1 cellular context compared by ENCODE assay signal in genomic region chr1:88763649-88764406, GRCh38.
TF ChIP-seq lines count a peak whose summit lies in the region.

No MANE protein-coding gene starts in this region.

TF ChIP-seq in IMR-90, 13 proteins besides CTCF, POLR2A, EP300 and RAD21 (continued from another document):
- no peak for TF ChIP-seq SMC3 (IDR thresholded peaks at IDR 0.05; ENCODE audit: low read depth, low read length)
- TF ChIP-seq MAZ (IDR thresholded peaks at IDR 0.05; ENCODE audit: borderline replicate concordance, low read depth, low read length): no peak
- TF ChIP-seq CHD1 (IDR thresholded peaks at IDR 0.05; ENCODE audit: low read depth, low read length): no peak
